In genomic region chr3:186569354-186569753, GRCh38 we compare ENCODE assay signal across 10 cellular contexts. TPM values are rescaled to one million over a fixed set of nuclear protein-coding genes. Genes with fewer than 3 reads are reported as not detected.
DNase-seq lines count a peak whose midpoint lies in the region; ATAC-seq and TF ChIP-seq lines count a peak whose summit lies in the region.
"Not testable (repeated sequence)": the region's sequence is repeated elsewhere in the genome, so short reads cannot be mapped to it uniquely, and the experiment has no call there.
"Had no signal": no experiment of that assay in that cellular context is flagged by ENCODE, and none has a peak within 500 bp of the region (broad histone marks: within the 10 kb centered on the region; RNA-seq: fewer than 3 reads in every experiment).

No MANE protein-coding gene starts in this region.

- H3K4me1 ChIP-seq in CD4-positive, alpha-beta memory T cell (ENCODE audit: insufficient read depth, low read length), result peaks cover 41% of the 10 kb centered on the region
- H3K4me1 ChIP-seq in HUES64 (ENCODE audit: insufficient read depth, low read length), result 0 out of 2 replicates have a peak, but pooled peaks cover 13% of the 10 kb centered on the region
- H3K4me1 ChIP-seq in iPS-15b (ENCODE audit: control insufficient read depth, insufficient read depth, low read length), result not testable (repeated sequence)

- peak overlapping the region; percentile 82; the same call in 1 of the 2 replicates for H3K9ac ChIP-seq in HUES64 (ENCODE audit: low read depth, low read length)
- H3K9ac ChIP-seq in iPS-15b (ENCODE audit: low read depth, low read length), result not testable (repeated sequence)

- peak overlapping the region in 7 of 8 donors; percentile 89 to 100 (median 95) for H3K4me3 Mint-ChIP-seq in CD4-positive, alpha-beta memory T cell
- peak overlapping the region; percentile 97 for H3K4me3 Mint-ChIP-seq in activated T-helper 17 cell treated with anti-CD3 and anti-CD28 coated beads, Interleukin-2, amount 50 U/mL, for 72 hours
- H3K4me3 Mint-ChIP-seq in nephron, result peak overlapping the region; percentile 91 to 98 (median 92)
- H3K4me3 Mint-ChIP-seq in stimulated activated naive CD8-positive, alpha-beta T cell treated with anti-CD3 and anti-CD28 coated beads, Interleukin-15, Interleukin-2, amounts not matched to agents 100 ng/mL and 50 ng/mL, for 24 hours, result peak overlapping the region; percentile 99

- peak overlapping the region; percentile 95 to 99 (median 98) for H3K27ac Mint-ChIP-seq in CD4-positive, alpha-beta memory T cell
- H3K27ac Mint-ChIP-seq in activated T-helper 17 cell treated with anti-CD3 and anti-CD28 coated beads, Interleukin-2, amount 50 U/mL, for 72 hours, result peak overlapping the region; percentile 97
- H3K27ac Mint-ChIP-seq in nephron, result peak overlapping the region in 1 of 3 experiments; percentile 89
- H3K27ac Mint-ChIP-seq in stimulated activated naive CD8-positive, alpha-beta T cell treated with anti-CD3 and anti-CD28 coated beads, Interleukin-15, Interleukin-2, amounts not matched to agents 100 ng/mL and 50 ng/mL, for 24 hours, result peak overlapping the region; percentile 94

- H3K27me3 ChIP-seq in CD4-positive, alpha-beta memory T cell (ENCODE audit: insufficient read depth, low read length); HUES64 (ENCODE audit: insufficient read depth, low read length); dorsolateral prefrontal cortex; iPS-15b (ENCODE audit: control insufficient read depth, insufficient read depth, low read length): not testable (repeated sequence)

- peak overlapping the region in 1 of 2 donors; percentile 71 for H3K4me3 ChIP-seq in CD4-positive, alpha-beta memory T cell (ENCODE audit: low read length in 2 of 2)
- peak overlapping the region; percentile 90 for H3K4me3 ChIP-seq in HUES64 (ENCODE audit: low read length)
- H3K4me3 ChIP-seq in dorsolateral prefrontal cortex, result peak overlapping the region in 44 of 59 donors; percentile 73 to 99 (median 92)
- peak overlapping the region; percentile 93 for H3K4me3 ChIP-seq in iPS-15b (ENCODE audit: low read depth, low read length)

- peaks cover 10 to 35% of the 10 kb centered on the region in 2 donors for H3K36me3 Mint-ChIP-seq in CD4-positive, alpha-beta memory T cell
- peaks cover 44% of the 10 kb centered on the region for H3K36me3 Mint-ChIP-seq in activated T-helper 17 cell treated with anti-CD3 and anti-CD28 coated beads, Interleukin-2, amount 50 U/mL, for 72 hours (ENCODE audit: low read depth)
- H3K36me3 Mint-ChIP-seq in nephron (ENCODE audit: low read depth), result not testable (repeated sequence)
- H3K36me3 Mint-ChIP-seq in stimulated activated naive CD8-positive, alpha-beta T cell treated with anti-CD3 and anti-CD28 coated beads, Interleukin-15, Interleukin-2, amounts not matched to agents 100 ng/mL and 50 ng/mL, for 24 hours (ENCODE audit: low read depth), result peaks cover 34% of the 10 kb centered on the region

- CTCF ChIA-PET in CD4-positive, alpha-beta memory T cell (lab: Charles Lee; ENCODE audit: partially characterized antibody), result interaction anchor here (1.0 to 5.2 kb wide), 3 partner anchors 47 to 570 kb away, joined by 5 to 56 read pairs (median 6); partner anchors contain the start of gene RPL39L

- WGBS in HUES64, result 87% methylated on average over 12 of the region's 12 CpGs

- TF ChIP-seq CTCF in dorsolateral prefrontal cortex (IDR thresholded peaks at IDR 0.05 in 54 of 56, conservative IDR thresholded peaks at IDR 0.05 in 2 of 56; ENCODE audit: low read depth in 1 of 56, partially characterized antibody in 56 of 56); nephron (IDR thresholded peaks at IDR 0.05; ENCODE audit: unreplicated experiment in 3 of 3): not testable (repeated sequence)

- peak overlapping the region; percentile 85 for H3K27ac ChIP-seq in CD4-positive, alpha-beta memory T cell (ENCODE audit: low read depth, low read length)
- not testable (repeated sequence) for H3K27ac ChIP-seq in HUES64 (ENCODE audit: low read depth, low read length)
- peak overlapping the region in 9 of 59 donors; percentile 58 to 92 (median 85) for H3K27ac ChIP-seq in dorsolateral prefrontal cortex

- intact Hi-C loops in CD4-positive, alpha-beta memory T cell (cut with micrococcal nuclease), result loop anchor here (10.0 kb wide), 1 partner anchor 565 kb away; the partner anchor contains the start of gene RPL39L
- intact Hi-C loops in dorsolateral prefrontal cortex (cut with DNase I), result loop anchor here (5.0 to 10.0 kb wide), 2 partner anchors 632 to 985 kb away; partner anchors contain the start of genes SENP2 (in 1 of the 2) and TRA2B (in 1 of the 2)

- not testable (repeated sequence) for H3K36me3 ChIP-seq in CD4-positive, alpha-beta memory T cell (ENCODE audit: insufficient read depth, low read length); iPS-15b (ENCODE audit: control insufficient read depth, insufficient read depth, low read length)
- peaks cover 23% of the 10 kb centered on the region for H3K36me3 ChIP-seq in HUES64 (ENCODE audit: insufficient read depth, low read length)

- H3K27me3 Mint-ChIP-seq in CD4-positive, alpha-beta memory T cell; activated T-helper 17 cell treated with anti-CD3 and anti-CD28 coated beads, Interleukin-2, amount 50 U/mL, for 72 hours; nephron (ENCODE audit: low read depth); stimulated activated naive CD8-positive, alpha-beta T cell treated with anti-CD3 and anti-CD28 coated beads, Interleukin-15, Interleukin-2, amounts not matched to agents 100 ng/mL and 50 ng/mL, for 24 hours: not testable (repeated sequence)

- ATAC-seq in activated T-helper 17 cell treated with anti-CD3 and anti-CD28 coated beads, Interleukin-2, amount 50 U/mL, for 72 hours (replicated peaks), result not testable (repeated sequence)

- not testable (repeated sequence) for H3K9me3 ChIP-seq in CD4-positive, alpha-beta memory T cell (ENCODE audit: control insufficient read depth in 1 of 2, low read length in 2 of 2); HUES64 (ENCODE audit: insufficient read depth, low read depth, low read length); iPS-15b (ENCODE audit: control insufficient read depth, insufficient read depth, low read length)

- DNase-seq in CD4-positive, alpha-beta memory T cell; dorsolateral prefrontal cortex: not testable (repeated sequence)
- peak; percentile 5 for DNase-seq in SK-N-DZ (ENCODE audit: low spot score)

- POLR2A ChIA-PET in CD4-positive, alpha-beta memory T cell (lab: Charles Lee; ENCODE audit: partially characterized antibody), result interaction anchor here (0.7 to 8.5 kb wide), 7 partner anchors 47 to 637 kb away, joined by 3 to 100 read pairs (median 5); partner anchors contain the start of genes EIF4A2 and TRA2B

- not testable (repeated sequence) for H3K9me3 Mint-ChIP-seq in CD4-positive, alpha-beta memory T cell; activated T-helper 17 cell treated with anti-CD3 and anti-CD28 coated beads, Interleukin-2, amount 50 U/mL, for 72 hours; nephron; stimulated activated naive CD8-positive, alpha-beta T cell treated with anti-CD3 and anti-CD28 coated beads, Interleukin-15, Interleukin-2, amounts not matched to agents 100 ng/mL and 50 ng/mL, for 24 hours

- H3K4me1 Mint-ChIP-seq in CD4-positive, alpha-beta memory T cell, result peaks cover 32 to 71% (median 49%) of the 10 kb centered on the region in 4 donors
- peaks cover 26% of the 10 kb centered on the region for H3K4me1 Mint-ChIP-seq in activated T-helper 17 cell treated with anti-CD3 and anti-CD28 coated beads, Interleukin-2, amount 50 U/mL, for 72 hours
- peaks cover 43% of the 10 kb centered on the region for H3K4me1 Mint-ChIP-seq in nephron
- peaks cover 71% of the 10 kb centered on the region for H3K4me1 Mint-ChIP-seq in stimulated activated naive CD8-positive, alpha-beta T cell treated with anti-CD3 and anti-CD28 coated beads, Interleukin-15, Interleukin-2, amounts not matched to agents 100 ng/mL and 50 ng/mL, for 24 hours (ENCODE audit: low read depth)

RNA-seq across cellular contexts. Expression of gene DNAJB11, which starts 1.2 kb away (rescaled TPM):
- total RNA-seq in CD4-positive, alpha-beta memory T cell, result 10 to 100 TPM; 34.0 to 38.6 TPM
- 10 to 100 TPM; 37.6 to 40.0 TPM for polyA plus RNA-seq in CD4-positive, alpha-beta memory T cell
- 74.8 TPM for polyA plus RNA-seq in HUES64 (2013, experiment 1 of 2)
- 66.3 TPM for polyA plus RNA-seq in HUES64 (2013, experiment 2 of 2)
- polyA plus RNA-seq in SK-N-DZ (2014; cell fraction: cytosol; rRNA removed), result 57.5 and 63.4 TPM in 2 replicates
- 66.3 and 68.3 TPM in 2 replicates for polyA plus RNA-seq in SK-N-DZ (2014; cell fraction: nucleus; rRNA removed)
- total RNA-seq in activated T-helper 17 cell treated with anti-CD3 and anti-CD28 coated beads, Interleukin-2, amount 50 U/mL, for 72 hours, result 10 to 100 TPM; 22.4 to 46.7 TPM
- total RNA-seq in dorsolateral prefrontal cortex, result 10 to 100 TPM; 13.8 to 50.8 (median 25.0) TPM

RNA-seq across cellular contexts. Expression of gene TBCCD1, which starts 2.2 kb away (rescaled TPM):
- total RNA-seq in CD4-positive, alpha-beta memory T cell, result 10 to 100 TPM; 20.4 to 21.0 TPM
- polyA plus RNA-seq in CD4-positive, alpha-beta memory T cell, result 10 to 100 TPM; 20.1 to 28.6 TPM
- polyA plus RNA-seq in HUES64 (2013, experiment 1 of 2), result 14.6 TPM
- polyA plus RNA-seq in HUES64 (2013, experiment 2 of 2), result 13.6 TPM
- polyA plus RNA-seq in SK-N-DZ (2014; cell fraction: cytosol; rRNA removed), result 21.4 and 22.3 TPM in 2 replicates
- 13.0 and 19.8 TPM in 2 replicates for polyA plus RNA-seq in SK-N-DZ (2014; cell fraction: nucleus; rRNA removed)
- total RNA-seq in activated T-helper 17 cell treated with anti-CD3 and anti-CD28 coated beads, Interleukin-2, amount 50 U/mL, for 72 hours, result 1 to 10 TPM; 7.8 to 9.7 TPM
- total RNA-seq in dorsolateral prefrontal cortex, result 10 to 100 TPM in 112 of 120 experiments, 1 to 10 TPM in 8; 9.0 to 18.1 (median 12.5) TPM

RNA-seq across cellular contexts. Expression of gene CRYGS, which starts 25.2 kb away (rescaled TPM):
- 10 to 100 TPM; 12.1 to 12.6 TPM for total RNA-seq in CD4-positive, alpha-beta memory T cell
- 1 to 10 TPM in 1 of 2 donors, not detected in 1; 1.2 TPM for polyA plus RNA-seq in CD4-positive, alpha-beta memory T cell
- polyA plus RNA-seq in HUES64 (2013, experiment 1 of 2), result 1.3 TPM
- 1.6 TPM for polyA plus RNA-seq in HUES64 (2013, experiment 2 of 2)
- 1.3 and 1.9 TPM in 2 replicates for polyA plus RNA-seq in SK-N-DZ (2014; cell fraction: cytosol; rRNA removed)
- 10.8 and 19.4 TPM in 2 replicates for polyA plus RNA-seq in SK-N-DZ (2014; cell fraction: nucleus; rRNA removed)
- total RNA-seq in activated T-helper 17 cell treated with anti-CD3 and anti-CD28 coated beads, Interleukin-2, amount 50 U/mL, for 72 hours, result 1 to 10 TPM; 2.4 to 4.9 TPM
- 10 to 100 TPM in 6 of 120 experiments, 1 to 10 TPM in 114; 2.6 to 11.3 (median 6.5) TPM for total RNA-seq in dorsolateral prefrontal cortex

RNA-seq across cellular contexts. Expression of gene AHSG, which starts 43.5 kb away (rescaled TPM):
- not detected for total RNA-seq in CD4-positive, alpha-beta memory T cell
- not detected for polyA plus RNA-seq in CD4-positive, alpha-beta memory T cell
- polyA plus RNA-seq in HUES64 (2013, experiment 1 of 2), result 1.00 TPM
- polyA plus RNA-seq in HUES64 (2013, experiment 2 of 2), result 3.1 TPM
- not detected in 2 replicates for polyA plus RNA-seq in SK-N-DZ (2014; cell fraction: cytosol; rRNA removed)
- polyA plus RNA-seq in SK-N-DZ (2014; cell fraction: nucleus; rRNA removed), result not detected in 2 replicates
- not detected for total RNA-seq in activated T-helper 17 cell treated with anti-CD3 and anti-CD28 coated beads, Interleukin-2, amount 50 U/mL, for 72 hours
- 1 to 10 TPM in 5 of 120 experiments, under 1 TPM in 62, not detected in 53; 0.25 to 1.4 (median 0.52) TPM for total RNA-seq in dorsolateral prefrontal cortex
- total RNA-seq: gastroesophageal sphincter, left colon had no signal
